Comparison of ENCODE assay signal across 1 cellular context in the genomic region with DNA sequence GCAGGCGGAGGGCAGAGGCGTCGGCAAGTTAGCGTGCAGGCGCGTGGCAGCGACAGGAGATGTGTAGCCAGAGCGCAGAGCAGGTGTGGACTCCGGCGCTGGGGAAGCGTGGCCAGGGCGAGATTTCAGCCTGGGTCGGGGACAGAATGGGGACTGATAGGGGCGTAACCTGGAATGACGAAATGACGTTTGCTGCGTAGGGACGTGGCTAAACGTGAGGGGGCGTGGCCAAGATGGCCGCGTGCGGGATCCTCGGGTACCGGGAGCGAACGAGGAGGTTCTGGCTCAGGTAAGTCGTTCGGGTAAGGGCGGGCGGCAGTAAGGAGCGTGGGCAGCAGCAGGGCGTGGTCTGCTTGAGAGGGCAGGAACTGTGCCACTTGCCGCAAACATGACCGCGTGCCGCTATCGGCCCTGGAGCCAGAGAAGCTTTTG.
A peak's percentile ranks its signal among the peaks of the same experiment; 100 is the strongest.
TF ChIP-seq lines count a peak whose summit lies in the region.

No MANE protein-coding gene starts in this region.

TF ChIP-seq in HepG2, 621 proteins besides CTCF, POLR2A, EP300 and RAD21 (continued from another document):
- 0 out of 4 replicates have a peak, but pooled peaks of 1 of the 2 experiments have one; percentile 26 for TF ChIP-seq HMGXB4 (CRISPR knock-in tag; IDR thresholded peaks at IDR 0.05; ENCODE audit: borderline replicate concordance in 1 of 2, low read depth in 1 of 2)
- TF ChIP-seq JUNB (CRISPR knock-in tag; IDR thresholded peaks at IDR 0.05; ENCODE audit: borderline replicate concordance) = no peak; the same call in 1 of the 2 replicates
- TF ChIP-seq ZNF703 (CRISPR knock-in tag; IDR thresholded peaks at IDR 0.05; ENCODE audit: borderline replicate concordance) = no peak
- TF ChIP-seq, protein P1, sequence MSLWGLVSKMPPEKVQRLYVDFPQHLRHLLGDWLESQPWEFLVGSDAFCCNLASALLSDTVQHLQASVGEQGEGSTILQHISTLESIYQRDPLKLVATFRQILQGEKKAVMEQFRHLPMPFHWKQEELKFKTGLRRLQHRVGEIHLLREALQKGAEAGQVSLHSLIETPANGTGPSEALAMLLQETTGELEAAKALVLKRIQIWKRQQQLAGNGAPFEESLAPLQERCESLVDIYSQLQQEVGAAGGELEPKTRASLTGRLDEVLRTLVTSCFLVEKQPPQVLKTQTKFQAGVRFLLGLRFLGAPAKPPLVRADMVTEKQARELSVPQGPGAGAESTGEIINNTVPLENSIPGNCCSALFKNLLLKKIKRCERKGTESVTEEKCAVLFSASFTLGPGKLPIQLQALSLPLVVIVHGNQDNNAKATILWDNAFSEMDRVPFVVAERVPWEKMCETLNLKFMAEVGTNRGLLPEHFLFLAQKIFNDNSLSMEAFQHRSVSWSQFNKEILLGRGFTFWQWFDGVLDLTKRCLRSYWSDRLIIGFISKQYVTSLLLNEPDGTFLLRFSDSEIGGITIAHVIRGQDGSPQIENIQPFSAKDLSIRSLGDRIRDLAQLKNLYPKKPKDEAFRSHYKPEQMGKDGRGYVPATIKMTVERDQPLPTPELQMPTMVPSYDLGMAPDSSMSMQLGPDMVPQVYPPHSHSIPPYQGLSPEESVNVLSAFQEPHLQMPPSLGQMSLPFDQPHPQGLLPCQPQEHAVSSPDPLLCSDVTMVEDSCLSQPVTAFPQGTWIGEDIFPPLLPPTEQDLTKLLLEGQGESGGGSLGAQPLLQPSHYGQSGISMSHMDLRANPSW (CRISPR knock-in tag; IDR thresholded peaks at IDR 0.05; ENCODE audit: borderline replicate concordance) = no peak
- TF ChIP-seq ZNF460 (CRISPR knock-in tag; IDR thresholded peaks at IDR 0.05; ENCODE audit: borderline replicate concordance) = no peak
- TF ChIP-seq, protein P2, sequence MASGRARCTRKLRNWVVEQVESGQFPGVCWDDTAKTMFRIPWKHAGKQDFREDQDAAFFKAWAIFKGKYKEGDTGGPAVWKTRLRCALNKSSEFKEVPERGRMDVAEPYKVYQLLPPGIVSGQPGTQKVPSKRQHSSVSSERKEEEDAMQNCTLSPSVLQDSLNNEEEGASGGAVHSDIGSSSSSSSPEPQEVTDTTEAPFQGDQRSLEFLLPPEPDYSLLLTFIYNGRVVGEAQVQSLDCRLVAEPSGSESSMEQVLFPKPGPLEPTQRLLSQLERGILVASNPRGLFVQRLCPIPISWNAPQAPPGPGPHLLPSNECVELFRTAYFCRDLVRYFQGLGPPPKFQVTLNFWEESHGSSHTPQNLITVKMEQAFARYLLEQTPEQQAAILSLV (CRISPR knock-in tag; IDR thresholded peaks at IDR 0.05; ENCODE audit: borderline replicate concordance) = peak; percentile 44; the same call in 1 of the 2 replicates
- peak; percentile 44; the same call in 1 of the 2 replicates for TF ChIP-seq HDAC1 (CRISPR knock-in tag; IDR thresholded peaks at IDR 0.05)
